In genomic region chr15:66389859-66390382, GRCh38 we compare ENCODE assay signal across 13 cellular contexts. TPM values are rescaled to one million over a fixed set of nuclear protein-coding genes. Genes with fewer than 3 reads are reported as not detected.
DNase-seq lines count a peak whose midpoint lies in the region; ATAC-seq, FAIRE-seq and TF ChIP-seq lines count a peak whose summit lies in the region.
"Had no signal": no experiment of that assay in that cellular context is flagged by ENCODE, and none has a peak within 500 bp of the region (broad histone marks: within the 10 kb centered on the region; RNA-seq: fewer than 3 reads in every experiment).

No MANE protein-coding gene starts in this region.

- no peak for ATAC-seq in esophagus mucosa
- ATAC-seq: HCT116 had no signal

- H3K4me1 ChIP-seq in endothelial cell of umbilical vein (ENCODE audit: control insufficient read depth, extremely low read depth, insufficient read depth, low read length): peaks cover 31% of the 10 kb centered on the region

- TF ChIP-seq POLR2A in GM12892 (IDR thresholded peaks at IDR 0.05; ENCODE audit: low read depth, low read length): no peak
- TF ChIP-seq POLR2A in endothelial cell of umbilical vein (IDR thresholded peaks at IDR 0.05; ENCODE audit: low read depth, low read length): no peak

- H3K9me1 ChIP-seq in endothelial cell of umbilical vein (replicated peaks; ENCODE audit: control insufficient read depth, extremely low read depth, insufficient read depth, low read length): no peaks in the 10 kb centered on the region

- dilution Hi-C loops in endothelial cell of umbilical vein (cut with MboI; ENCODE audit: extremely low pct_ligation_motif_present, low sequenced_read_pairs): no loop called here

- no peaks in the 10 kb centered on the region for H3K36me3 ChIP-seq in endothelial cell of umbilical vein (ENCODE audit: control insufficient read depth in 2 of 2, extremely low read depth in 1 of 2, insufficient read depth in 2 of 2, low read length in 2 of 2)
- H3K36me3 ChIP-seq: transverse colon had no signal

- peak; percentile 77 for FAIRE-seq in GM12892 (lab: Jason Lieb, UNC)
- FAIRE-seq in endothelial cell of umbilical vein (lab: Jason Lieb, UNC): peak; percentile 55
- FAIRE-seq: HTR-8/SVneo had no signal

- intact Hi-C loops in endothelial cell of umbilical vein (cut with micrococcal nuclease): no loop called here
- intact Hi-C loops in posterior cingulate gyrus (cut with DNase I): no loop called here

- peak overlapping the region; percentile 38 for H3K27ac ChIP-seq in endothelial cell of umbilical vein (ENCODE audit: insufficient read depth, low read depth, low read length)

- CTCF ChIA-PET in endothelial cell of umbilical vein (lab: Charles Lee) (interaction anchor here (0.5 to 1.3 kb wide), 4 partner anchors 15 to 1133 kb away, joined by 3 to 7 read pairs (median 3); partner anchors contain the start of gene SNAPC5), GM10248 (lab: Yijun Ruan, JAX) (interaction anchor here (0.7 to 7.4 kb wide), 4 partner anchors 14 to 108 kb away, joined by 3 to 94 read pairs (median 3); partner anchors contain the start of gene SNAPC5)

- peaks cover 4% of the 10 kb centered on the region for H4K20me1 ChIP-seq in endothelial cell of umbilical vein (replicated peaks; ENCODE audit: control insufficient read depth, extremely low read depth, insufficient read depth, low read length)

- TF ChIP-seq CTCF in endothelial cell of umbilical vein (IDR thresholded peaks at IDR 0.05; ENCODE audit: extremely low read depth in 1 of 2, insufficient read depth in 1 of 2, low read depth in 1 of 2, low read length in 2 of 2) (no peak), GM10248 (IDR thresholded peaks at IDR 0.05; ENCODE audit: control extremely low read depth, extremely low read depth, low read depth, missing control alignments) (no peak)

- H3K9ac ChIP-seq in endothelial cell of umbilical vein (replicated peaks; ENCODE audit: extremely low read depth, insufficient read depth, low read length): no peak overlapping the region

- POLR2A ChIA-PET in endothelial cell of umbilical vein (lab: Charles Lee): no interaction called here
- POLR2A ChIA-PET in GM10248 (lab: Yijun Ruan, JAX): no interaction called here

- peak overlapping the region; percentile 26 for H3K4me2 ChIP-seq in endothelial cell of umbilical vein (ENCODE audit: insufficient read depth, low read length)

- peaks cover 80% of the 10 kb centered on the region for H3K79me2 ChIP-seq in endothelial cell of umbilical vein (ENCODE audit: control insufficient read depth, insufficient read depth, low read length)

- no peak overlapping the region for H3K4me3 ChIP-seq in endothelial cell of umbilical vein (replicated peaks in 1 of 3; ENCODE audit: insufficient read depth in 1 of 3, low read depth in 1 of 3, low read length in 3 of 3)
- H3K4me3 ChIP-seq: transverse colon had no signal

- no TSS peak for BruUV-seq in endothelial cell of umbilical vein (replicated peaks; lab: Mats Ljungman, UMichigan)

- H3K27me3 ChIP-seq in endothelial cell of umbilical vein (ENCODE audit: control insufficient read depth in 2 of 2, insufficient read depth in 2 of 2, low read length in 2 of 2): no peaks in the 10 kb centered on the region
- H3K27me3 ChIP-seq: transverse colon had no signal

- H3K9me3 ChIP-seq in endothelial cell of umbilical vein (replicated peaks; ENCODE audit: control insufficient read depth, insufficient read depth, low read length): no peaks in the 10 kb centered on the region
- H3K9me3 ChIP-seq: transverse colon had no signal

- DNase-seq in Ammon's horn (ENCODE audit: low spot score): peak; percentile 27
- DNase-seq in GM12892 (ENCODE audit: insufficient read length): no peak
- peak; percentile 63 for DNase-seq in SW480 (ENCODE audit: low spot score)
- peak; percentile 28 for DNase-seq in endothelial cell of umbilical vein (ENCODE audit: low read depth, low spot score)
- no peak for DNase-seq in GM10248 (ENCODE audit: extremely low spot score)
- DNase-seq in posterior cingulate gyrus: no peak
- DNase-seq in NCI-H2107 treated with DMSO at 0.1 percent for 48 hours (lab: John Stamatoyannopoulos, UW; ENCODE audit: unreplicated experiment): no peak
- DNase-seq: foreskin melanocyte, NCI-H446 had no signal

- H2AFZ ChIP-seq in endothelial cell of umbilical vein (ENCODE audit: low read depth, low read length): no peak overlapping the region

TF ChIP-seq in endothelial cell of umbilical vein, 7 proteins besides CTCF, POLR2A, EP300 and RAD21:
- peak; percentile 48 for TF ChIP-seq JUN (IDR thresholded peaks at IDR 0.05; ENCODE audit: borderline replicate concordance, insufficient read depth, insufficient read length, low read depth)
- no peak for TF ChIP-seq POLR2AphosphoS5 (IDR thresholded peaks at IDR 0.05; ENCODE audit: insufficient read depth, low read depth, low read length)
- peak; percentile 63 for TF ChIP-seq FOS (IDR thresholded peaks at IDR 0.05; ENCODE audit: borderline replicate concordance, insufficient read depth, low read length)

RNA-seq across cellular contexts. Expression of gene MAP2K1, which starts 3.2 kb away (rescaled TPM):
- 75.2 TPM for polyA plus RNA-seq in GM12892 (2012; ENCODE audit: missing spikeins)
- 45.1 and 45.5 TPM in 2 replicates for total RNA-seq in endothelial cell of umbilical vein
- polyA plus RNA-seq in endothelial cell of umbilical vein: 22.3 and 30.9 TPM in 2 replicates
- 20.1 and 24.3 TPM in 2 replicates for polyA plus RNA-seq in endothelial cell of umbilical vein (2011; cell fraction: cytosol; rRNA removed)
- 19.2 and 23.8 TPM in 2 replicates for polyA plus RNA-seq in endothelial cell of umbilical vein (2011; cell fraction: nucleus; rRNA removed)
- 40.0 and 56.7 TPM in 2 replicates for polyA plus RNA-seq in endothelial cell of umbilical vein (2012)
- polyA minus RNA-seq in endothelial cell of umbilical vein: 23.7 and 27.3 TPM in 2 replicates
- 13.8 TPM for polyA minus RNA-seq in endothelial cell of umbilical vein (2011; cell fraction: cytosol; rRNA and poly(A)+ RNA removed)
- 9.2 and 12.0 TPM in 2 replicates for polyA minus RNA-seq in endothelial cell of umbilical vein (2011; cell fraction: nucleus; rRNA and poly(A)+ RNA removed)
- total RNA-seq in esophagus mucosa: 39.7 TPM

RNA-seq across cellular contexts. Expression of gene TIPIN, which starts 33.4 kb away (rescaled TPM):
- 34.1 TPM for polyA plus RNA-seq in GM12892 (2012; ENCODE audit: missing spikeins)
- total RNA-seq in endothelial cell of umbilical vein (15.4 and 16.2 TPM in 2 replicates), esophagus mucosa (6.4 TPM)
- polyA plus RNA-seq in endothelial cell of umbilical vein: 2.7 and 3.6 TPM in 2 replicates
- polyA plus RNA-seq in endothelial cell of umbilical vein (2011; cell fraction: cytosol; rRNA removed): 6.7 and 7.0 TPM in 2 replicates
- polyA plus RNA-seq in endothelial cell of umbilical vein (2011; cell fraction: nucleus; rRNA removed): 5.0 and 6.0 TPM in 2 replicates
- 12.0 and 18.6 TPM in 2 replicates for polyA plus RNA-seq in endothelial cell of umbilical vein (2012)
- 2.0 and 2.3 TPM in 2 replicates for polyA minus RNA-seq in endothelial cell of umbilical vein
- polyA minus RNA-seq in endothelial cell of umbilical vein (2011; cell fraction: cytosol; rRNA and poly(A)+ RNA removed): 13.4 TPM
- 2.4 and 3.9 TPM in 2 replicates for polyA minus RNA-seq in endothelial cell of umbilical vein (2011; cell fraction: nucleus; rRNA and poly(A)+ RNA removed)

Comparison
In these comparisons a context has a peak if more than half of its experiments do, and no peak if none do; other contexts are left out.
1. DNase-seq: peak in Ammon's horn (single experiment), SW480 (single experiment) and endothelial cell of umbilical vein (single experiment); none in GM12892 (single experiment), GM10248 (single experiment), posterior cingulate gyrus (0 of 10) and NCI-H2107 treated with DMSO at 0.1 percent for 48 hours (single experiment).